ENCODE assay signal across 24 cellular contexts in genomic region chr14:69252851-69253250, GRCh38. TPM values are rescaled to one million over a fixed set of nuclear protein-coding genes. Genes with fewer than 3 reads are reported as not detected.
"Had no signal": no experiment of that assay in that cellular context is flagged by ENCODE, and none has a peak within 500 bp of the region (broad histone marks: within the 10 kb centered on the region; RNA-seq: fewer than 3 reads in every experiment).

No MANE protein-coding gene starts in this region.

- H3K79me2 ChIP-seq: hepatocyte had no signal

- H3K27ac ChIP-seq: coronary artery, dorsolateral prefrontal cortex, esophagus muscularis mucosa, foreskin keratinocyte, gastroesophageal sphincter, heart left ventricle, hepatocyte, left lung, lower lobe of right lung had no signal

- H3K36me3 Mint-ChIP-seq: memory B cell had no signal

- H3K4me1 ChIP-seq: foreskin keratinocyte, left lung, lower lobe of right lung had no signal

- H3K4me1 Mint-ChIP-seq: memory B cell had no signal

- DNase-seq: dermis blood vessel endothelial cell; dorsolateral prefrontal cortex; effector CD4-positive, alpha-beta T cell; effector memory CD4-positive, alpha-beta T cell; foreskin keratinocyte; heart left ventricle; left cardiac atrium; left lung; left ventricle myocardium superior; lower lobe of right lung; mesendoderm; midbrain had no signal

- H3K27ac Mint-ChIP-seq: memory B cell had no signal

- H3K9me3 ChIP-seq: esophagus muscularis mucosa, gastroesophageal sphincter, heart left ventricle, left lung, lower lobe of right lung had no signal

- H3K27me3 ChIP-seq: dorsolateral prefrontal cortex had no signal

- H3K4me3 Mint-ChIP-seq: memory B cell had no signal

- H3K4me3 ChIP-seq: coronary artery, dorsolateral prefrontal cortex, esophagus muscularis mucosa, gastroesophageal sphincter, heart left ventricle, hepatocyte, left lung, lower lobe of right lung had no signal

- FAIRE-seq: colon, endothelial cell of umbilical vein, frontal cortex, islet of Langerhans, keratinocyte had no signal

- H3K9me3 Mint-ChIP-seq: memory B cell had no signal

- H3K4me2 ChIP-seq: hepatocyte had no signal

- H2AFZ ChIP-seq: hepatocyte had no signal

- H3K36me3 ChIP-seq: esophagus muscularis mucosa, gastroesophageal sphincter, heart left ventricle, left lung, lower lobe of right lung had no signal

RNA-seq across cellular contexts. Expression of gene GALNT16, which starts 7.1 kb away (rescaled TPM):
- total RNA-seq: foreskin keratinocyte, lung microvascular endothelial cell, mononuclear cell had no signal
- polyA plus RNA-seq: foreskin keratinocyte, keratinocyte had no signal
